ENCODE assay signal across 21 cellular contexts in the genomic region with DNA sequence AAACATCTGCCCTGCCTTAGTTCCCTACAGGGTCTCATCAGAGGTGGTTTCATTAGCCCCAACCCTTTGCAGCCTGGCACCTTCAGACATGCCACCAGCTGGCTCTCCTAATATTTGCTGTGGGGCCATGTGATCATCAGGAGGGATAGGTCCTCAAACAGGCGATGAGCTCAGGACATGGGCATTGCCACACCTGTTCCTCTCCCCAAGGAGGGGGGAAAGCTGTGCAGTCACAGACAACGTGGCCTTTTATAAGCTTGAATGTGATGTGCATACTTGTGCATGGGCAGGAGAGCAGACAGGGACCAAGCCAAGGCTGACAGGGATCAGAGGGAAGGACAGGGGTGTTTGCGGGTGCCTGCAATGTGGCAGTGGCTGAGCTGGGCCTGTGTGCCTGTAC.
DNase-seq lines count a peak whose midpoint lies in the region; ATAC-seq and TF ChIP-seq lines count a peak whose summit lies in the region.
"Had no signal": no experiment of that assay in that cellular context is flagged by ENCODE, and none has a peak within 500 bp of the region (broad histone marks: within the 10 kb centered on the region; RNA-seq: fewer than 3 reads in every experiment).

No MANE protein-coding gene starts in this region.

- peak overlapping the region; percentile 81 for H3K27ac ChIP-seq in psoas muscle
- H3K27ac ChIP-seq: 22Rv1, adrenal gland, coronary artery, VCaP had no signal

- H3K27me3 ChIP-seq in psoas muscle (ENCODE audit: insufficient read depth in 3 of 3, low read length in 2 of 3) = no peaks in the 10 kb centered on the region
- H3K27me3 ChIP-seq: adrenal gland had no signal

- peak; percentile 23 for DNase-seq in DMS 273 (lab: John Stamatoyannopoulos, UW; ENCODE audit: unreplicated experiment)
- DNase-seq in DMS 273 treated with DMSO at 0.1 percent for 48 hours (lab: John Stamatoyannopoulos, UW) = no peak
- peak; percentile 61 for DNase-seq in NCI-H2196 (lab: John Stamatoyannopoulos, UW; ENCODE audit: unreplicated experiment)
- DNase-seq in SHP77 (lab: John Stamatoyannopoulos, UW) = peak; percentile 63 to 86
- DNase-seq in psoas muscle = peak in 1 of 2 donors; percentile 57
- no peak for DNase-seq in activated gamma-delta T cell (lab: John Stamatoyannopoulos, UW)
- no peak for DNase-seq in NK-92 treated with Interleukin-12 subunit alpha and Interleukin-12 subunit beta, amount 100 ng/mL, for 24 hours (lab: John Stamatoyannopoulos, UW)
- DNase-seq: activated CD4-positive, alpha-beta T cell treated with anti-CD3 and anti-CD28 coated beads, Interleukin-2, amount 50 U/mL, for 4 hours; activated gamma-delta T cell treated with Interleukin-2 at 50 U/mL for 16 hours; adrenal gland; CD8-positive, alpha-beta memory T cell; EL; glutamatergic neuron; left cardiac atrium; stimulated activated CD8-positive, alpha-beta memory T cell treated with anti-CD3 and anti-CD28 coated beads, Interleukin-4, amount 100 ng/mL, for 48 hours; T-helper 2 cell had no signal

- no peaks in the 10 kb centered on the region for H3K36me3 ChIP-seq in psoas muscle (ENCODE audit: insufficient read depth in 1 of 2, low read depth in 1 of 2)
- H3K36me3 ChIP-seq: adrenal gland, HAP-1 had no signal

- peaks cover 18% of the 10 kb centered on the region for H3K4me1 ChIP-seq in psoas muscle
- H3K4me1 ChIP-seq: adrenal gland, HAP-1 had no signal

- 21 to 38% (median 31%) methylated on average over 3 of the region's 3 CpGs for WGBS in psoas muscle, 3 donors

- peak; percentile 92 to 98 (median 96) for ATAC-seq in psoas muscle
- no peak for ATAC-seq in HG03354 (IDR thresholded peaks at IDR 0.05; ENCODE audit: poor library complexity, severe bottlenecking, unreplicated experiment)
- ATAC-seq: left cardiac atrium had no signal

- H3K4me3 ChIP-seq in psoas muscle = no peak overlapping the region
- H3K4me3 ChIP-seq: adrenal gland, coronary artery, HAP-1 had no signal

- no peaks in the 10 kb centered on the region for H3K9me3 ChIP-seq in psoas muscle
- H3K9me3 ChIP-seq: adrenal gland, HAP-1 had no signal

- intact Hi-C loops in psoas muscle (cut with DNase I) = no loop called here

- TF ChIP-seq CTCF in psoas muscle (IDR thresholded peaks at IDR 0.05) = no peak

Comparison
In these comparisons a context has a peak if more than half of its experiments do, and no peak if none do; other contexts are left out.
1. DNase-seq: peak in DMS 273 (single experiment), NCI-H2196 (single experiment) and SHP77 (2 of 2); none in DMS 273 treated with DMSO at 0.1 percent for 48 hours (single experiment), activated gamma-delta T cell (single experiment) and NK-92 treated with Interleukin-12 subunit alpha and Interleukin-12 subunit beta, amount 100 ng/mL, for 24 hours (single experiment).